In the genomic region with DNA sequence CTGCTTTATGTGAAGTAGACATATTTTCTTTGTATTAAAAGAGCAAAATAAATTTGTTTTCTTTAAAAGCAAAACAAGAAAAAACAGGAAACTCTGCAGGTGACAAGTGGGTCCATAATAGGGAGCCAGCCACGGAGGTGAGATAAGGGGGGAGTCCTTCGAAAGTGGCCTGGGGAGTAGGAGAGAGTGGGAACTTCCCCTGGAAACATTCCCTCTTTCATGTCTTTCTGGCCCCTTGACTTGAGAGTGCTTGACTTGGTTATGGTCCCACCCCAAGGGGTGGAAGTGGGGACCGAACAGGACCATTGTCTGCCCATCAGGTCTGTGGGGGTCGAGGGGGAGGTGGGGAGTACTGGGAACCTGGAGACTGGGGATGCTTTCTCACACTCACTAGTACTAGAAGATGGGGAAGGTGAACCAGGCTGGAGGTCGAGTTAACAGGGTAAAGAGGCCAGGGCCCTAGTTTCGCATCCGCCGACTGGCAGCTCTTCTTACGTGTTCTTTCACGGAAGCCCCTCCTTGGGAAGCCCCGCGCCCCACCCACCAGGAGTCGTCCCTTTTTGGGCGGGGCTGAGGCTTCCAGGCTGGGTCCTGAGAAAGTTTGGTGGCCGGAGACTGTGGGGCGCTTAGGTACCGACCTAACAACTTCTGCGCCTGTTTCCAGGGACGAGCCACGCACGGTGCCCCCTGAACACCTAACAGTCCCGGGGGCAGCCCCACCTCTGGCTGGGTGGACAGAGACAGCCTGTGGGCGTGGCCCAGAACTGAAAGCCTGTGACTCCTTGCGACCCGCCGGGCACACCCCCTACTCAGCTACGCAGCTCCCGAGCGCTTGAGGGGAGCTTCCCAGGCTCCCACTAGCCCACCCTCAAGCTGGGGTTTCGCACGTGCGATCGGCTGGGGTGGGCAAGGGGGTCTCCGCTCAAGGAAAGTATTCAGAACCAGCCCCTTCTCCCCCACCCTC, we compare ENCODE assay signal across 8 cellular contexts. TPM values are rescaled to one million over a fixed set of nuclear protein-coding genes. Genes with fewer than 3 reads are reported as not detected.
DNase-seq lines count a peak whose midpoint lies in the region; ATAC-seq lines count a peak whose summit lies in the region.

No MANE protein-coding gene starts in this region.

- peak overlapping the region; percentile 79 for H3K27ac Mint-ChIP-seq in activated naive CD8-positive, alpha-beta T cell treated with anti-CD3 and anti-CD28 coated beads, Interleukin-2, amount 50 U/mL, for 24 hours

- no peak overlapping the region for H3K27ac ChIP-seq in SJCRH30

- DNase-seq in NCI-H2227 (lab: John Stamatoyannopoulos, UW; ENCODE audit: unreplicated experiment) (peak; percentile 61), NCI-H2227 treated with DMSO at 0.1 percent for 48 hours (lab: John Stamatoyannopoulos, UW) (no peak), SJCRH30 (peak; percentile 42 to 50), islet precursor cell (peak; percentile 78), NCI-H1092 (lab: John Stamatoyannopoulos, UW) (no peak)
- DNase-seq in activated naive CD8-positive, alpha-beta T cell treated with anti-CD3 and anti-CD28 coated beads, Interleukin-2, amount 50 U/mL, for 24 hours, result peak; percentile 84
- peak; percentile 76 for DNase-seq in stimulated activated CD4-positive, alpha-beta T cell treated with anti-CD3 and anti-CD28 coated beads, Interleukin-4, amount 100 ng/mL, for 24 hours

- peak overlapping the region; percentile 86 for H3K4me3 Mint-ChIP-seq in activated naive CD8-positive, alpha-beta T cell treated with anti-CD3 and anti-CD28 coated beads, Interleukin-2, amount 50 U/mL, for 24 hours

- H3K4me3 ChIP-seq in SJCRH30, result peak overlapping the region; percentile 87

- ATAC-seq in HG02973 (IDR thresholded peaks at IDR 0.05; ENCODE audit: unreplicated experiment), result peak; percentile 34
- ATAC-seq in activated naive CD8-positive, alpha-beta T cell treated with anti-CD3 and anti-CD28 coated beads, Interleukin-2, amount 50 U/mL, for 24 hours, result peak; percentile 47

- H3K27me3 Mint-ChIP-seq in activated naive CD8-positive, alpha-beta T cell treated with anti-CD3 and anti-CD28 coated beads, Interleukin-2, amount 50 U/mL, for 24 hours, result peaks cover 20% of the 10 kb centered on the region

- H3K36me3 ChIP-seq in SJCRH30, result no peaks in the 10 kb centered on the region

- peaks cover 4% of the 10 kb centered on the region for H3K36me3 Mint-ChIP-seq in activated naive CD8-positive, alpha-beta T cell treated with anti-CD3 and anti-CD28 coated beads, Interleukin-2, amount 50 U/mL, for 24 hours (ENCODE audit: low read depth)

- no peaks in the 10 kb centered on the region for H3K9me3 ChIP-seq in SJCRH30 (replicated peaks)

- no peaks in the 10 kb centered on the region for H3K9me3 Mint-ChIP-seq in activated naive CD8-positive, alpha-beta T cell treated with anti-CD3 and anti-CD28 coated beads, Interleukin-2, amount 50 U/mL, for 24 hours

- H3K4me1 ChIP-seq in SJCRH30, result peaks cover 7% of the 10 kb centered on the region; the same call in 1 of the 2 replicates

- peaks cover 48% of the 10 kb centered on the region for H3K4me1 Mint-ChIP-seq in activated naive CD8-positive, alpha-beta T cell treated with anti-CD3 and anti-CD28 coated beads, Interleukin-2, amount 50 U/mL, for 24 hours

- H3K27me3 ChIP-seq in SJCRH30, result peaks cover 4% of the 10 kb centered on the region; the same call in 1 of the 2 replicates

RNA-seq across cellular contexts. Expression of a gene that starts 0.8 kb away (rescaled TPM):
- total RNA-seq in SJCRH30 (2014; rRNA removed; shearing (Covaris generic)), result 4.8 and 6.1 TPM in 2 replicates

RNA-seq across cellular contexts. Expression of a gene that starts 0.8 kb away (rescaled TPM):
- total RNA-seq in SJCRH30 (2014; rRNA removed; shearing (Covaris generic)), result 4.0 and 5.7 TPM in 2 replicates

RNA-seq across cellular contexts. Expression of a gene that starts 5.6 kb away (rescaled TPM):
- 2.8 and 4.9 TPM in 2 replicates for total RNA-seq in SJCRH30 (2014; rRNA removed; shearing (Covaris generic))

RNA-seq across cellular contexts. Expression of a gene that starts 8.1 kb away (rescaled TPM):
- 13.1 and 14.6 TPM in 2 replicates for total RNA-seq in SJCRH30 (2014; rRNA removed; shearing (Covaris generic))

RNA-seq across cellular contexts. Expression of a gene that starts 11.4 kb away (rescaled TPM):
- 13.3 and 14.1 TPM in 2 replicates for total RNA-seq in SJCRH30 (2014; rRNA removed; shearing (Covaris generic))

Comparison
In these comparisons a context has a peak if more than half of its experiments do, and no peak if none do; other contexts are left out.
1. DNase-seq: peak in NCI-H2227 (single experiment), SJCRH30 (2 of 2), activated naive CD8-positive, alpha-beta T cell treated with anti-CD3 and anti-CD28 coated beads, Interleukin-2, amount 50 U/mL, for 24 hours (single experiment), islet precursor cell (single experiment) and stimulated activated CD4-positive, alpha-beta T cell treated with anti-CD3 and anti-CD28 coated beads, Interleukin-4, amount 100 ng/mL, for 24 hours (single experiment); none in NCI-H2227 treated with DMSO at 0.1 percent for 48 hours (single experiment) and NCI-H1092 (single experiment).